ENCODE assay signal across 13 cellular contexts in the genomic region with DNA sequence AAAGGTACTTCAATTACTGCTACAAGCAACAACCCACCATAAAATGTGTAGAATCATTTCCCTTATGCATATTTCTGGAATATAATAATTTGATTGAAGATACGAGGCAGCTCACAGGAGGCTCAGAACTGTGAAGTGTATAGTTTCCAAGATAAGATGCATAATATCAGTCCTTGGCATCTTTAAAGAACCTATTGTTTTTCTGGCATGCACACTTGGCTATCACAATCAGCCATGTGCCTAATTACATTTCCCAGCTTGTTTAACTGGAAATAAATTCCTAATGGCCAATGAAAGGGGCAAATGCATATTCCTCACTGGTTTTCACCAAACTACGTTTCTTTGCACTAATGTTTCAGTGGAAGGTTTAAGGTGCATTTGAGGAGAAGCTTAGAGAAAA.
DNase-seq lines count a peak whose midpoint lies in the region; ATAC-seq and TF ChIP-seq lines count a peak whose summit lies in the region.
"Had no signal": no experiment of that assay in that cellular context is flagged by ENCODE, and none has a peak within 500 bp of the region (broad histone marks: within the 10 kb centered on the region; RNA-seq: fewer than 3 reads in every experiment).

No MANE protein-coding gene starts in this region.

- no peaks in the 10 kb centered on the region for H3K27me3 ChIP-seq in subcutaneous abdominal adipose tissue (ENCODE audit: control insufficient read depth in 5 of 5, insufficient read depth in 4 of 5, low read length in 5 of 5)
- H3K27me3 ChIP-seq in vagina, result no peaks in the 10 kb centered on the region
- H3K27me3 ChIP-seq: BE2C had no signal

- no peaks in the 10 kb centered on the region for H3K27me3 Mint-ChIP-seq in WTC11 (ENCODE audit: low read depth)

- H3K9me3 Mint-ChIP-seq in WTC11, result no peaks in the 10 kb centered on the region
- H3K9me3 Mint-ChIP-seq: H9 had no signal

- CTCF ChIA-PET in WTC11 (lab: Charles Lee), result no interaction called here

- H3K36me3 ChIP-seq in subcutaneous abdominal adipose tissue (ENCODE audit: control insufficient read depth in 5 of 5, insufficient read depth in 5 of 5, low read length in 5 of 5) (peaks cover 3 to 13% (median 5%) of the 10 kb centered on the region in 5 donors), vagina (peaks cover 0 to 5% of the 10 kb centered on the region in 2 donors)
- H3K36me3 ChIP-seq: BE2C had no signal

- no peak overlapping the region for H3K4me3 Mint-ChIP-seq in WTC11
- H3K4me3 Mint-ChIP-seq: CD4-positive, alpha-beta memory T cell; H9 had no signal

- no peaks in the 10 kb centered on the region for H3K36me3 Mint-ChIP-seq in WTC11
- H3K36me3 Mint-ChIP-seq: CD4-positive, alpha-beta memory T cell had no signal

- POLR2A ChIA-PET in WTC11 (lab: Charles Lee), result interaction anchor here (1.3 kb wide), 1 partner anchor 18 kb away, joined by 3 read pairs; no protein-coding TSS in a partner anchor

- TF ChIP-seq CTCF in LNCaP clone FGC (IDR thresholded peaks at IDR 0.05; ENCODE audit: control insufficient read depth, extremely low read depth, insufficient read depth) (no peak), VCaP (conservative IDR thresholded peaks at IDR 0.05) (no peak), vagina (IDR thresholded peaks at IDR 0.05) (no peak), WTC11 (IDR thresholded peaks at IDR 0.05) (no peak)

- peak overlapping the region in 1 of 5 donors; percentile 49 for H3K9ac ChIP-seq in subcutaneous abdominal adipose tissue (ENCODE audit: low read length in 5 of 5)

- H3K4me1 ChIP-seq in subcutaneous abdominal adipose tissue (ENCODE audit: control insufficient read depth in 5 of 5, insufficient read depth in 5 of 5, low read length in 5 of 5), result peaks cover 8 to 17% (median 15%) of the 10 kb centered on the region in 5 donors
- peaks cover 34% of the 10 kb centered on the region for H3K4me1 ChIP-seq in vagina
- H3K4me1 ChIP-seq: A549, BE2C had no signal

- no peak for TF ChIP-seq POLR2A in vagina (IDR thresholded peaks at IDR 0.05)

- H3K27ac Mint-ChIP-seq in WTC11, result no peak overlapping the region
- H3K27ac Mint-ChIP-seq: CD4-positive, alpha-beta memory T cell; H9 had no signal

- peak overlapping the region; percentile 52 for H3K27ac ChIP-seq in VCaP
- H3K27ac ChIP-seq in subcutaneous abdominal adipose tissue (ENCODE audit: low read depth, low read length), result peak overlapping the region; percentile 98
- H3K27ac ChIP-seq in vagina, result peak overlapping the region; percentile 77
- H3K27ac ChIP-seq: A549, C4-2B had no signal

- intact Hi-C loops in vagina (cut with DNase I), result no loop called here

- DNase-seq in LNCaP clone FGC (ENCODE audit: low read depth) (peak; percentile 50), vagina (ENCODE audit: extremely low spot score in 2 of 2) (no peak), WTC11 (ENCODE audit: low spot score) (no peak)
- DNase-seq in activated effector memory CD4-positive, alpha-beta T cell treated with Interleukin-2 at 50 U/mL for 16 hours, result no peak
- DNase-seq: BE2C; CD4-positive, alpha-beta memory T cell; DMS79; GOT3; H9 had no signal

- H3K9me3 ChIP-seq in subcutaneous abdominal adipose tissue (ENCODE audit: control insufficient read depth in 5 of 5, low read length in 5 of 5) (no peaks in the 10 kb centered on the region), vagina (no peaks in the 10 kb centered on the region)
- H3K9me3 ChIP-seq: A549, BE2C had no signal

- no peak for ATAC-seq in WTC11
- ATAC-seq: A549 had no signal

- H3K4me3 ChIP-seq in LNCaP clone FGC (ENCODE audit: low read depth, low read length), result no peak overlapping the region
- H3K4me3 ChIP-seq in subcutaneous abdominal adipose tissue (ENCODE audit: low read depth in 1 of 5, low read length in 5 of 5), result no peak overlapping the region
- no peak overlapping the region for H3K4me3 ChIP-seq in vagina
- H3K4me3 ChIP-seq: A549 had no signal

- no peaks in the 10 kb centered on the region for H3K4me1 Mint-ChIP-seq in WTC11
- H3K4me1 Mint-ChIP-seq: CD4-positive, alpha-beta memory T cell; H9 had no signal

TF ChIP-seq in WTC11, 78 proteins besides CTCF, POLR2A, EP300 and RAD21 (continues in another document):
- TF ChIP-seq, protein P1, sequence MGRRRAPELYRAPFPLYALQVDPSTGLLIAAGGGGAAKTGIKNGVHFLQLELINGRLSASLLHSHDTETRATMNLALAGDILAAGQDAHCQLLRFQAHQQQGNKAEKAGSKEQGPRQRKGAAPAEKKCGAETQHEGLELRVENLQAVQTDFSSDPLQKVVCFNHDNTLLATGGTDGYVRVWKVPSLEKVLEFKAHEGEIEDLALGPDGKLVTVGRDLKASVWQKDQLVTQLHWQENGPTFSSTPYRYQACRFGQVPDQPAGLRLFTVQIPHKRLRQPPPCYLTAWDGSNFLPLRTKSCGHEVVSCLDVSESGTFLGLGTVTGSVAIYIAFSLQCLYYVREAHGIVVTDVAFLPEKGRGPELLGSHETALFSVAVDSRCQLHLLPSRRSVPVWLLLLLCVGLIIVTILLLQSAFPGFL (CRISPR knock-in tag; IDR thresholded peaks at IDR 0.05; ENCODE audit: borderline replicate concordance), result no peak
- TF ChIP-seq MYBL2 (CRISPR knock-in tag; IDR thresholded peaks at IDR 0.05) (no peak), NR1H2 (CRISPR knock-in tag; IDR thresholded peaks at IDR 0.05) (no peak), ZNF263 (CRISPR knock-in tag; IDR thresholded peaks at IDR 0.05; ENCODE audit: low read depth) (no peak), ZNF317 (CRISPR knock-in tag; IDR thresholded peaks at IDR 0.05; ENCODE audit: borderline replicate concordance, low read depth) (no peak), JUN (CRISPR knock-in tag; IDR thresholded peaks at IDR 0.05) (no peak), TEAD1 (CRISPR knock-in tag; IDR thresholded peaks at IDR 0.05) (no peak), NFYB (CRISPR knock-in tag; conservative IDR thresholded peaks at IDR 0.05; ENCODE audit: low read depth) (no peak), CBFB (CRISPR knock-in tag; IDR thresholded peaks at IDR 0.05; ENCODE audit: low read depth) (no peak), MXD4 (CRISPR knock-in tag; IDR thresholded peaks at IDR 0.05; ENCODE audit: borderline replicate concordance) (no peak)
- TF ChIP-seq, protein P2, sequence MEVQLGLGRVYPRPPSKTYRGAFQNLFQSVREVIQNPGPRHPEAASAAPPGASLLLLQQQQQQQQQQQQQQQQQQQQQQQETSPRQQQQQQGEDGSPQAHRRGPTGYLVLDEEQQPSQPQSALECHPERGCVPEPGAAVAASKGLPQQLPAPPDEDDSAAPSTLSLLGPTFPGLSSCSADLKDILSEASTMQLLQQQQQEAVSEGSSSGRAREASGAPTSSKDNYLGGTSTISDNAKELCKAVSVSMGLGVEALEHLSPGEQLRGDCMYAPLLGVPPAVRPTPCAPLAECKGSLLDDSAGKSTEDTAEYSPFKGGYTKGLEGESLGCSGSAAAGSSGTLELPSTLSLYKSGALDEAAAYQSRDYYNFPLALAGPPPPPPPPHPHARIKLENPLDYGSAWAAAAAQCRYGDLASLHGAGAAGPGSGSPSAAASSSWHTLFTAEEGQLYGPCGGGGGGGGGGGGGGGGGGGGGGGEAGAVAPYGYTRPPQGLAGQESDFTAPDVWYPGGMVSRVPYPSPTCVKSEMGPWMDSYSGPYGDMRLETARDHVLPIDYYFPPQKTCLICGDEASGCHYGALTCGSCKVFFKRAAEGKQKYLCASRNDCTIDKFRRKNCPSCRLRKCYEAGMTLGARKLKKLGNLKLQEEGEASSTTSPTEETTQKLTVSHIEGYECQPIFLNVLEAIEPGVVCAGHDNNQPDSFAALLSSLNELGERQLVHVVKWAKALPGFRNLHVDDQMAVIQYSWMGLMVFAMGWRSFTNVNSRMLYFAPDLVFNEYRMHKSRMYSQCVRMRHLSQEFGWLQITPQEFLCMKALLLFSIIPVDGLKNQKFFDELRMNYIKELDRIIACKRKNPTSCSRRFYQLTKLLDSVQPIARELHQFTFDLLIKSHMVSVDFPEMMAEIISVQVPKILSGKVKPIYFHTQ (CRISPR knock-in tag; IDR thresholded peaks at IDR 0.05), result no peak
- TF ChIP-seq, protein P3, sequence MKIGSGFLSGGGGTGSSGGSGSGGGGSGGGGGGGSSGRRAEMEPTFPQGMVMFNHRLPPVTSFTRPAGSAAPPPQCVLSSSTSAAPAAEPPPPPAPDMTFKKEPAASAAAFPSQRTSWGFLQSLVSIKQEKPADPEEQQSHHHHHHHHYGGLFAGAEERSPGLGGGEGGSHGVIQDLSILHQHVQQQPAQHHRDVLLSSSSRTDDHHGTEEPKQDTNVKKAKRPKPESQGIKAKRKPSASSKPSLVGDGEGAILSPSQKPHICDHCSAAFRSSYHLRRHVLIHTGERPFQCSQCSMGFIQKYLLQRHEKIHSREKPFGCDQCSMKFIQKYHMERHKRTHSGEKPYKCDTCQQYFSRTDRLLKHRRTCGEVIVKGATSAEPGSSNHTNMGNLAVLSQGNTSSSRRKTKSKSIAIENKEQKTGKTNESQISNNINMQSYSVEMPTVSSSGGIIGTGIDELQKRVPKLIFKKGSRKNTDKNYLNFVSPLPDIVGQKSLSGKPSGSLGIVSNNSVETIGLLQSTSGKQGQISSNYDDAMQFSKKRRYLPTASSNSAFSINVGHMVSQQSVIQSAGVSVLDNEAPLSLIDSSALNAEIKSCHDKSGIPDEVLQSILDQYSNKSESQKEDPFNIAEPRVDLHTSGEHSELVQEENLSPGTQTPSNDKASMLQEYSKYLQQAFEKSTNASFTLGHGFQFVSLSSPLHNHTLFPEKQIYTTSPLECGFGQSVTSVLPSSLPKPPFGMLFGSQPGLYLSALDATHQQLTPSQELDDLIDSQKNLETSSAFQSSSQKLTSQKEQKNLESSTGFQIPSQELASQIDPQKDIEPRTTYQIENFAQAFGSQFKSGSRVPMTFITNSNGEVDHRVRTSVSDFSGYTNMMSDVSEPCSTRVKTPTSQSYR (CRISPR knock-in tag; IDR thresholded peaks at IDR 0.05), result no peak
- TF ChIP-seq, protein P4, sequence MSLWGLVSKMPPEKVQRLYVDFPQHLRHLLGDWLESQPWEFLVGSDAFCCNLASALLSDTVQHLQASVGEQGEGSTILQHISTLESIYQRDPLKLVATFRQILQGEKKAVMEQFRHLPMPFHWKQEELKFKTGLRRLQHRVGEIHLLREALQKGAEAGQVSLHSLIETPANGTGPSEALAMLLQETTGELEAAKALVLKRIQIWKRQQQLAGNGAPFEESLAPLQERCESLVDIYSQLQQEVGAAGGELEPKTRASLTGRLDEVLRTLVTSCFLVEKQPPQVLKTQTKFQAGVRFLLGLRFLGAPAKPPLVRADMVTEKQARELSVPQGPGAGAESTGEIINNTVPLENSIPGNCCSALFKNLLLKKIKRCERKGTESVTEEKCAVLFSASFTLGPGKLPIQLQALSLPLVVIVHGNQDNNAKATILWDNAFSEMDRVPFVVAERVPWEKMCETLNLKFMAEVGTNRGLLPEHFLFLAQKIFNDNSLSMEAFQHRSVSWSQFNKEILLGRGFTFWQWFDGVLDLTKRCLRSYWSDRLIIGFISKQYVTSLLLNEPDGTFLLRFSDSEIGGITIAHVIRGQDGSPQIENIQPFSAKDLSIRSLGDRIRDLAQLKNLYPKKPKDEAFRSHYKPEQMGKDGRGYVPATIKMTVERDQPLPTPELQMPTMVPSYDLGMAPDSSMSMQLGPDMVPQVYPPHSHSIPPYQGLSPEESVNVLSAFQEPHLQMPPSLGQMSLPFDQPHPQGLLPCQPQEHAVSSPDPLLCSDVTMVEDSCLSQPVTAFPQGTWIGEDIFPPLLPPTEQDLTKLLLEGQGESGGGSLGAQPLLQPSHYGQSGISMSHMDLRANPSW (CRISPR knock-in tag; conservative IDR thresholded peaks at IDR 0.05; ENCODE audit: low read depth), result no peak
